ENCODE assay signal across 6 cellular contexts in genomic region chr21:9883047-9883446, GRCh38.
DNase-seq lines count a peak whose midpoint lies in the region; ATAC-seq and TF ChIP-seq lines count a peak whose summit lies in the region.
"Not testable (repeated sequence)": the region's sequence is repeated elsewhere in the genome, so short reads cannot be mapped to it uniquely, and the experiment has no call there.

No MANE protein-coding gene starts in this region.

- not testable (repeated sequence) for H3K27ac Mint-ChIP-seq in chondrocyte (ENCODE audit: unreplicated experiment)

- not testable (repeated sequence) for H3K36me3 Mint-ChIP-seq in chondrocyte (ENCODE audit: low read depth)

- not testable (repeated sequence) for H3K27me3 ChIP-seq in lower lobe of right lung (ENCODE audit: low read depth); spleen (replicated peaks in 1 of 7); upper lobe of left lung

- peak; percentile 93 for DNase-seq in chondrocyte (ENCODE audit: low spot score)
- DNase-seq in Right ventricle myocardium inferior (ENCODE audit: missing footprints): peak; percentile 45
- not testable (repeated sequence) for DNase-seq in lower lobe of right lung; omental fat pad (ENCODE audit: low spot score); upper lobe of left lung
- DNase-seq in spleen: peak; percentile 72

- not testable (repeated sequence) for H3K4me3 ChIP-seq in lower lobe of right lung, spleen, upper lobe of left lung

- 22 to 30% (median 27%) methylated on average over 2 of the region's 2 CpGs for WGBS in spleen, 5 donors
- 32 to 33% methylated on average over 2 of the region's 2 CpGs for WGBS in upper lobe of left lung, 2 donors

- H3K27ac ChIP-seq in lower lobe of right lung, spleen, upper lobe of left lung: not testable (repeated sequence)

- not testable (repeated sequence) for TF ChIP-seq CTCF in chondrocyte (IDR thresholded peaks at IDR 0.05); lower lobe of right lung (IDR thresholded peaks at IDR 0.05); omental fat pad (IDR thresholded peaks at IDR 0.05); spleen (IDR thresholded peaks at IDR 0.05 in 8 of 11, conservative IDR thresholded peaks at IDR 0.05 in 3 of 11); upper lobe of left lung (IDR thresholded peaks at IDR 0.05)

- not testable (repeated sequence) for H3K36me3 ChIP-seq in lower lobe of right lung, spleen, upper lobe of left lung

- not testable (repeated sequence) for H3K4me1 Mint-ChIP-seq in chondrocyte (ENCODE audit: low read depth)

- H3K9me3 ChIP-seq in lower lobe of right lung: not testable (repeated sequence)
- H3K9me3 ChIP-seq in spleen (peaks cover 4 to 74% (median 62%) of the 10 kb centered on the region in 8 donors), upper lobe of left lung (peaks cover 0 to 32% (median 6%) of the 10 kb centered on the region in 4 donors)

- not testable (repeated sequence) for H3K4me3 Mint-ChIP-seq in chondrocyte (ENCODE audit: unreplicated experiment)

- H3K27me3 Mint-ChIP-seq in chondrocyte (ENCODE audit: low read depth): not testable (repeated sequence)

- peaks cover 51% of the 10 kb centered on the region for H3K9me3 Mint-ChIP-seq in chondrocyte (ENCODE audit: low read depth)

- intact Hi-C loops in Right ventricle myocardium inferior (cut with DNase I); lower lobe of right lung (cut with DNase I); spleen (cut with DNase I; ENCODE audit: low total_unique reads): not testable (repeated sequence)

- peak; percentile 39 for ATAC-seq in Right ventricle myocardium inferior
- ATAC-seq in lower lobe of right lung: peak; percentile 36 to 58
- ATAC-seq in omental fat pad (ENCODE audit: low FRiP score): peak; percentile 62
- peak; percentile 61 to 85 for ATAC-seq in upper lobe of left lung (ENCODE audit: low FRiP score in 2 of 2)

- TF ChIP-seq POLR2A in spleen (IDR thresholded peaks at IDR 0.05); upper lobe of left lung (IDR thresholded peaks at IDR 0.05): not testable (repeated sequence)

- not testable (repeated sequence) for TF ChIP-seq EP300 in upper lobe of left lung (IDR thresholded peaks at IDR 0.05)

- not testable (repeated sequence) for H3K4me1 ChIP-seq in lower lobe of right lung, spleen, upper lobe of left lung
